ENCODE assay signal across 29 cellular contexts in genomic region chrX:9308426-9308825, GRCh38.
"Had no signal": no experiment of that assay in that cellular context is flagged by ENCODE, and none has a peak within 500 bp of the region (broad histone marks: within the 10 kb centered on the region; RNA-seq: fewer than 3 reads in every experiment).

No MANE protein-coding gene starts in this region.

- H3K27me3 Mint-ChIP-seq: activated CD4-positive, alpha-beta memory T cell treated with anti-CD3 and anti-CD28 coated beads for 36 hours; activated CD4-positive, alpha-beta T cell treated with anti-CD3 and anti-CD28 coated beads, Interleukin-2, amount 10 ng/mL, durations not matched to agents 7 days and 5 days; activated naive CD8-positive, alpha-beta T cell treated with anti-CD3 and anti-CD28 coated beads, Interleukin-2, amount 50 U/mL, for 24 hours; central memory CD8-positive, alpha-beta T cell; T-cell had no signal

- H3K36me3 Mint-ChIP-seq: activated CD4-positive, alpha-beta memory T cell treated with anti-CD3 and anti-CD28 coated beads for 36 hours; brain; T-cell had no signal

- H3K4me3 ChIP-seq: ascending aorta, SK-N-MC had no signal

- FAIRE-seq: TTC549 had no signal

- H3K27ac ChIP-seq: ascending aorta, SK-N-MC, VCaP had no signal

- H3K27me3 ChIP-seq: ascending aorta had no signal

- H3K4me3 Mint-ChIP-seq: activated CD4-positive, alpha-beta memory T cell treated with anti-CD3 and anti-CD28 coated beads for 36 hours; activated CD4-positive, alpha-beta T cell treated with anti-CD3 and anti-CD28 coated beads, Interleukin-2, amount 10 ng/mL, durations not matched to agents 7 days and 5 days; activated naive CD8-positive, alpha-beta T cell treated with anti-CD3 and anti-CD28 coated beads, Interleukin-2, amount 50 U/mL, for 24 hours; activated T-cell treated with anti-CD3 and anti-CD28 coated beads, Interleukin-2, amount 50 U/mL, for 4 hours; brain; central memory CD8-positive, alpha-beta T cell; T-cell had no signal

- H3K9me3 Mint-ChIP-seq: activated CD4-positive, alpha-beta memory T cell treated with anti-CD3 and anti-CD28 coated beads for 36 hours; activated CD4-positive, alpha-beta T cell treated with anti-CD3 and anti-CD28 coated beads, Interleukin-2, amount 10 ng/mL, durations not matched to agents 7 days and 5 days; activated naive CD8-positive, alpha-beta T cell treated with anti-CD3 and anti-CD28 coated beads, Interleukin-2, amount 50 U/mL, for 24 hours; activated T-cell treated with anti-CD3 and anti-CD28 coated beads, Interleukin-2, amount 50 U/mL, for 4 hours; activated T-helper 2 cell treated with anti-CD3 and anti-CD28 coated beads, Interferon-gamma antibody, Interleukin-2, Interleukin-4, amounts not matched to agents 10 μg/mL and 5 μg/mL and 100 μg/mL, durations not matched to agents 14 hours and 24 hours and 36 hours; central memory CD8-positive, alpha-beta T cell; T-cell had no signal

- ATAC-seq: activated naive CD8-positive, alpha-beta T cell treated with anti-CD3 and anti-CD28 coated beads, Interleukin-2, amount 50 U/mL, for 24 hours; activated T-cell treated with anti-CD3 and anti-CD28 coated beads, Interleukin-2, amount 50 U/mL, for 4 hours; Right ventricle myocardium inferior; T-cell had no signal

- DNase-seq: activated CD4-positive, alpha-beta memory T cell treated with anti-CD3 and anti-CD28 coated beads for 36 hours; activated CD4-positive, alpha-beta T cell treated with anti-CD3 and anti-CD28 coated beads, Interleukin-2, amount 10 ng/mL, durations not matched to agents 7 days and 5 days; activated CD4-positive, CD25-positive, alpha-beta regulatory T cell; activated CD8-positive, alpha-beta memory T cell treated with anti-CD3 and anti-CD28 coated beads for 24 hours; activated naive CD4-positive, alpha-beta T cell treated with anti-CD3 and anti-CD28 coated beads, Interleukin-2, amount 50 U/mL, for 16 hours; activated naive CD8-positive, alpha-beta T cell treated with anti-CD3 and anti-CD28 coated beads, Interleukin-2, amount 50 U/mL, for 24 hours; activated T-cell treated with anti-CD3 and anti-CD28 coated beads, Interleukin-2, amount 50 U/mL, for 4 hours; amniotic stem cell; KG1; NCI-H1092; NCI-H1417; NCI-H1930; NCI-H2171 treated with DMSO at 0.1 percent for 48 hours; NCI-H345; NCI-H510A; NCI-H526 treated with DMSO at 0.1 percent for 48 hours; NCI-H82; RPMI8226; T-cell; T-helper 2 cell; T1000 had no signal

- H3K9me3 ChIP-seq: ascending aorta had no signal

- H3K27ac Mint-ChIP-seq: activated CD4-positive, alpha-beta memory T cell treated with anti-CD3 and anti-CD28 coated beads for 36 hours; activated CD4-positive, alpha-beta T cell treated with anti-CD3 and anti-CD28 coated beads, Interleukin-2, amount 10 ng/mL, durations not matched to agents 7 days and 5 days; activated naive CD8-positive, alpha-beta T cell treated with anti-CD3 and anti-CD28 coated beads, Interleukin-2, amount 50 U/mL, for 24 hours; activated T-helper 2 cell treated with anti-CD3 and anti-CD28 coated beads, Interferon-gamma antibody, Interleukin-2, Interleukin-4, amounts not matched to agents 10 μg/mL and 5 μg/mL and 100 μg/mL, durations not matched to agents 14 hours and 24 hours and 36 hours; brain; T-cell had no signal

- H3K36me3 ChIP-seq: ascending aorta had no signal
